Comparison of ENCODE assay signal across 8 cellular contexts in the genomic region with DNA sequence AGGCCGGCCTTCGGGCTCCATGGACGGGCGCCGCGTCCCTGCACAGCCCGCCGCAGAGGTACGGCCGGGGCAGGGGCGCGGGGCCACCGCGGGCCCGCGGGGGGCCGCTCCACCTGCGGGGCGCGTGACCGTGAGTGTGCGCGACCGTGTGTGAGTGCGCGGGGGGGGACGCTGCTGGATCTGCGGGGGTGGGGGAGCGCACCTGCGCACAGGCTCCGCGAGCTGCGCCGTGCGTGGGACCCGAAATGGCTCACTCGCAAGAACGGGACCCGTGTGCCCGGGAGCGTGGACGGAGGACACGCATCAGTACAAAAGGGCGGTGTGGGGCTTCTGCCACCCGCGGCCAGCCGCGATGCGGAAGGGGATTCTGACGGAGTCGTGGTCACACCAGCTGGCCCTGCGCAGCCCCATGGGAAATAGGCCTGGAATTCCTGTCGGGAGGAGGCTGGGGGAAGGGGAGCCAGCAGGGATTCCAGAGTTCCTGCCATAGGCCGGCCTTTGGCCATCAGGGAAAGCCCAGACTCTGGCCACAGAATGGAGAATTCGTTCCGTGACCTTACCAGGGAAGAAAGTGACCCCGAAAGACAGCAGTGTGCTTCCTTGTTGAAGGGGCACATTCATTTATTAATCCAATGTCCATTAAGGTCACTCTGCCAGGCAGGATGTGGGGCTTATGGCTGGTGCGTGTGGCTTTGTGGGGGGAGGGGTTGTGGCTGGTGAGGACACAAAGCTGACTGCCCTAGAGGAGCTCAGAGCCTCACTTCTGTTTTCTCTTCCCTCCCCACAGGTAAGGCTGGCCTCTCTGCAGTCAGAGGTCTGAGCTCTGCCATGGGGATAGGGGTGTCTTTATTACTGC. TPM values are rescaled to one million over a fixed set of nuclear protein-coding genes. Genes with fewer than 3 reads are reported as not detected.
DNase-seq lines count a peak whose midpoint lies in the region; TF ChIP-seq lines count a peak whose summit lies in the region.

No MANE protein-coding gene starts in this region.

- H3K4me3 ChIP-seq in WI38 (ENCODE audit: low read depth, low read length), result peak overlapping the region; percentile 80
- H3K4me3 ChIP-seq in choroid plexus epithelial cell (ENCODE audit: low read depth, low read length), result peak overlapping the region; percentile 82

- no peaks in the 10 kb centered on the region for H3K27me3 ChIP-seq in layer of hippocampus (ENCODE audit: control insufficient read depth, insufficient read depth, low read length)

- DNase-seq in H4 (ENCODE audit: low spot score), result peak; percentile 58
- peak; percentile 76 for DNase-seq in M059J (ENCODE audit: low read depth)
- no peak for DNase-seq in choroid plexus epithelial cell (ENCODE audit: low read depth)
- DNase-seq in stimulated activated CD4-positive, alpha-beta T cell treated with anti-CD3 and anti-CD28 coated beads, Interleukin-4, amount 100 ng/mL, for 24 hours, result peak; percentile 67
- DNase-seq in SHP77 treated with DMSO at 0.1 percent for 48 hours (lab: John Stamatoyannopoulos, UW), result no peak

- peak; percentile 36 for TF ChIP-seq POLR2A in GM10847 (IDR thresholded peaks at IDR 0.05; ENCODE audit: extremely low read depth, insufficient read length)

- peak overlapping the region; percentile 92 for H3K27ac ChIP-seq in layer of hippocampus (ENCODE audit: low read depth, low read length)

- TF ChIP-seq CTCF in WI38 (IDR thresholded peaks at IDR 0.05; ENCODE audit: low read depth, low read length) (no peak), choroid plexus epithelial cell (conservative IDR thresholded peaks at IDR 0.05; ENCODE audit: low read depth, low read length) (no peak)

RNA-seq across cellular contexts. Expression of gene REPIN1, which starts 0.5 kb away (rescaled TPM):
- total RNA-seq in H4 (2014; rRNA removed; shearing (Covaris generic)), result 40.4 and 48.3 TPM in 2 replicates
- 103 and 155 TPM in 2 replicates for total RNA-seq in M059J (2014; rRNA removed; shearing (Covaris generic))

RNA-seq across cellular contexts. Expression of gene ZNF775, which starts 10.0 kb away (rescaled TPM):
- 0.56 and 0.90 TPM in 2 replicates for total RNA-seq in H4 (2014; rRNA removed; shearing (Covaris generic))
- 2.5 and 5.3 TPM in 2 replicates for total RNA-seq in M059J (2014; rRNA removed; shearing (Covaris generic))

RNA-seq across cellular contexts. Expression of gene RARRES2, which starts 27.7 kb away (rescaled TPM):
- total RNA-seq in H4 (2014; rRNA removed; shearing (Covaris generic)), result not detected in 2 replicates
- 1.1 and 1.7 TPM in 2 replicates for total RNA-seq in M059J (2014; rRNA removed; shearing (Covaris generic))

RNA-seq across cellular contexts. Expression of gene ACTR3C, which starts 45.8 kb away (rescaled TPM):
- total RNA-seq in H4 (2014; rRNA removed; shearing (Covaris generic)), result 0.23 TPM in 1 of 2 replicates, not detected in the other
- 0.07 TPM in 1 of 2 replicates, not detected in the other for total RNA-seq in M059J (2014; rRNA removed; shearing (Covaris generic))

RNA-seq across cellular contexts. Expression of gene LRRC61, which starts 46.0 kb away (rescaled TPM):
- not detected in 2 replicates for total RNA-seq in H4 (2014; rRNA removed; shearing (Covaris generic))
- 0.47 TPM in 1 of 2 replicates, not detected in the other for total RNA-seq in M059J (2014; rRNA removed; shearing (Covaris generic))

Comparison
In these comparisons a context has a peak if more than half of its experiments do, and no peak if none do; other contexts are left out.
1. DNase-seq: peak in H4 (single experiment), M059J (single experiment) and stimulated activated CD4-positive, alpha-beta T cell treated with anti-CD3 and anti-CD28 coated beads, Interleukin-4, amount 100 ng/mL, for 24 hours (single experiment); none in choroid plexus epithelial cell (single experiment) and SHP77 treated with DMSO at 0.1 percent for 48 hours (single experiment).